Comparison of ENCODE assay signal across 19 cellular contexts in genomic region chr7:156927571-156928405, GRCh38. TPM values are rescaled to one million over a fixed set of nuclear protein-coding genes. Genes with fewer than 3 reads are reported as not detected.
DNase-seq lines count a peak whose midpoint lies in the region; ATAC-seq and TF ChIP-seq lines count a peak whose summit lies in the region.
"Had no signal": no experiment of that assay in that cellular context is flagged by ENCODE, and none has a peak within 500 bp of the region (broad histone marks: within the 10 kb centered on the region; RNA-seq: fewer than 3 reads in every experiment).

No MANE protein-coding gene starts in this region.

- TF ChIP-seq CTCF in SK-N-SH (IDR thresholded peaks at IDR 0.05), result no peak
- TF ChIP-seq CTCF in PC-3 (conservative IDR thresholded peaks at IDR 0.05; ENCODE audit: low read depth, low read length), result no peak
- no peak for TF ChIP-seq CTCF in fibroblast of mammary gland (conservative IDR thresholded peaks at IDR 0.05; ENCODE audit: control insufficient read depth, insufficient read depth, low read depth, low read length)
- no peak for TF ChIP-seq CTCF in Calu3 (IDR thresholded peaks at IDR 0.05; ENCODE audit: unreplicated experiment)

- H3K27ac ChIP-seq in SK-N-SH (ENCODE audit: low read depth in 2 of 2, low read length in 1 of 2) (no peak overlapping the region), PC-3 (ENCODE audit: low read length) (no peak overlapping the region)

- H4K20me1 ChIP-seq in SK-N-SH (ENCODE audit: insufficient read depth) (no peaks in the 10 kb centered on the region), PC-3 (ENCODE audit: low read length) (no peaks in the 10 kb centered on the region)

- POLR2A ChIA-PET in SK-N-SH (lab: Yijun Ruan, JAX), result no interaction called here
- POLR2A ChIA-PET in PC-3 (lab: Charles Lee; ENCODE audit: unreplicated experiment), result no interaction called here

- no peak overlapping the region for H3K27ac Mint-ChIP-seq in Calu3 (ENCODE audit: unreplicated experiment)
- H3K27ac Mint-ChIP-seq: brain, WTC11 had no signal

- intact Hi-C loops in PC-3 (cut with micrococcal nuclease), result no loop called here
- intact Hi-C loops in Calu3 (cut with micrococcal nuclease; ENCODE audit: unreplicated experiment), result no loop called here

- H3K4me1 ChIP-seq in SK-N-SH (ENCODE audit: control insufficient read depth in 1 of 2, insufficient read depth in 2 of 2, low read depth in 1 of 2, low read length in 1 of 2), result peaks cover 0 to 15% of the 10 kb centered on the region in 2 experiments; a peak in 1 of 4 replicates
- H3K4me1 ChIP-seq in PC-3 (ENCODE audit: insufficient read depth, low read length), result peaks cover 11% of the 10 kb centered on the region

- H3K36me3 Mint-ChIP-seq in Calu3 (ENCODE audit: insufficient read depth, unreplicated experiment), result no peaks in the 10 kb centered on the region
- H3K36me3 Mint-ChIP-seq: brain, WTC11 had no signal

- H3K4me1 Mint-ChIP-seq in Calu3 (ENCODE audit: low read depth, unreplicated experiment), result peaks cover 20% of the 10 kb centered on the region
- H3K4me1 Mint-ChIP-seq: brain had no signal

- H2AFZ ChIP-seq in SK-N-SH (ENCODE audit: low read depth), result no peak overlapping the region
- H2AFZ ChIP-seq in PC-3 (ENCODE audit: low read length), result no peak overlapping the region

- no peak overlapping the region for H3K4me2 ChIP-seq in SK-N-SH
- H3K4me2 ChIP-seq in PC-3 (ENCODE audit: low read length), result no peak overlapping the region

- no peaks in the 10 kb centered on the region for H3F3A ChIP-seq in SK-N-SH (replicated peaks; ENCODE audit: insufficient read depth)
- no peaks in the 10 kb centered on the region for H3F3A ChIP-seq in PC-3 (ENCODE audit: low read length, unreplicated experiment)

- no peak overlapping the region for H3K4me3 Mint-ChIP-seq in Calu3 (ENCODE audit: low read depth, unreplicated experiment)
- H3K4me3 Mint-ChIP-seq: brain, immature natural killer cell, WTC11 had no signal

- H3K9ac ChIP-seq in SK-N-SH (no peak overlapping the region), PC-3 (ENCODE audit: low read length) (no peak overlapping the region)

- no peak for DNase-seq in SK-N-SH
- no peak for DNase-seq in PC-3
- DNase-seq in fibroblast of mammary gland (ENCODE audit: low read depth), result peak; percentile 33
- peak; percentile 31 for DNase-seq in stromal cell of bone marrow (ENCODE audit: low read depth)
- no peak for DNase-seq in activated gamma-delta T cell (lab: John Stamatoyannopoulos, UW)
- DNase-seq in epidermal melanocyte (ENCODE audit: insufficient read length, low spot score), result no peak
- DNase-seq in Calu3, result no peak
- DNase-seq: activated naive CD4-positive, alpha-beta T cell treated with anti-CD3 and anti-CD28 coated beads, Interleukin-2, amount 50 U/mL, for 16 hours; foreskin melanocyte; HCEC 1CT; immature natural killer cell; midbrain; NCI-H2171; occipital lobe; OCI-M1; stimulated activated CD4-positive, alpha-beta T cell treated with anti-CD3 and anti-CD28 coated beads, Interleukin-15, amount 100 ng/mL, for 24 hours had no signal

- no peaks in the 10 kb centered on the region for H3K79me2 ChIP-seq in SK-N-SH (ENCODE audit: insufficient read depth)
- no peaks in the 10 kb centered on the region for H3K79me2 ChIP-seq in PC-3 (ENCODE audit: low read length)

- H3K9me3 ChIP-seq in SK-N-SH, result no peaks in the 10 kb centered on the region
- H3K9me3 ChIP-seq in PC-3 (ENCODE audit: low read length), result no peaks in the 10 kb centered on the region

- H3K9me2 ChIP-seq in SK-N-SH, result no peaks in the 10 kb centered on the region
- H3K9me2 ChIP-seq in PC-3 (replicated peaks; ENCODE audit: low read length), result no peaks in the 10 kb centered on the region

- H3K27me3 Mint-ChIP-seq in Calu3 (ENCODE audit: unreplicated experiment), result peaks cover 24% of the 10 kb centered on the region

- BruUV-seq in PC-3 (replicated peaks; lab: Mats Ljungman, UMichigan), result no TSS peak
- BruUV-seq in Calu3 (replicated peaks; lab: Mats Ljungman, UMichigan), result no TSS peak

- H3K4me3 ChIP-seq in SK-N-SH (ENCODE audit: low read depth in 2 of 2, low read length in 1 of 2) (no peak overlapping the region), PC-3 (ENCODE audit: low read length) (no peak overlapping the region), fibroblast of mammary gland (ENCODE audit: control insufficient read depth, low read depth, low read length) (no peak overlapping the region)

- no peaks in the 10 kb centered on the region for H3K9me3 Mint-ChIP-seq in Calu3 (ENCODE audit: low read depth, unreplicated experiment)
- H3K9me3 Mint-ChIP-seq: immature natural killer cell had no signal

- H3K27me3 ChIP-seq in SK-N-SH (ENCODE audit: insufficient read depth) (no peaks in the 10 kb centered on the region), PC-3 (ENCODE audit: low read length) (no peaks in the 10 kb centered on the region)

- CTCF ChIA-PET in SK-N-SH (lab: Yijun Ruan, JAX) (interaction anchor here (0.9 to 1.9 kb wide), 4 partner anchors 22 to 229 kb away, joined by 3 to 13 read pairs (median 3); partner anchors contain the start of gene NOM1), PC-3 (lab: Charles Lee) (no interaction called here), Calu3 (lab: Charles Lee) (no interaction called here)

- TF ChIP-seq EP300 in SK-N-SH (IDR thresholded peaks at IDR 0.05; ENCODE audit: borderline replicate concordance in 1 of 2, low read depth in 1 of 2, low read length in 1 of 2), result no peak

- WGBS in SK-N-SH (ENCODE audit: low lambda C conversion rate), result 62% methylated on average over 17 of the region's 17 CpGs

- no peak for TF ChIP-seq RAD21 in SK-N-SH (IDR thresholded peaks at IDR 0.05; ENCODE audit: low read length)

- ATAC-seq in SK-N-SH treated with all-trans-retinoic acid at 6 μM for 48 hours, result no peak
- peak; percentile 12; the same call in 1 of the 2 replicates for ATAC-seq in PC-3
- ATAC-seq: WTC11 had no signal

- H3K36me3 ChIP-seq in SK-N-SH (replicated peaks in 1 of 2; ENCODE audit: control insufficient read depth in 1 of 2, insufficient read depth in 2 of 2, low read length in 1 of 2) (no peaks in the 10 kb centered on the region), PC-3 (ENCODE audit: low read depth, low read length) (no peaks in the 10 kb centered on the region)

TF ChIP-seq in SK-N-SH, 30 proteins besides CTCF, POLR2A, EP300 and RAD21:
- no peak for TF ChIP-seq FOXJ3 (CRISPR knock-in tag; IDR thresholded peaks at IDR 0.05)
- no peak for TF ChIP-seq RFX5 (IDR thresholded peaks at IDR 0.05; ENCODE audit: low read length)
- TF ChIP-seq GATA2 (CRISPR knock-in tag; IDR thresholded peaks at IDR 0.05), result peak; percentile 47

TF ChIP-seq in SK-N-SH treated with all-trans-retinoic acid at 6 μM for 48 hours, 23 proteins besides CTCF, POLR2A, EP300 and RAD21:
- TF ChIP-seq ISL1 (CRISPR knock-in tag; IDR thresholded peaks at IDR 0.05) (no peak), OSR1 (CRISPR knock-in tag; IDR thresholded peaks at IDR 0.05) (no peak), PPARA (CRISPR knock-in tag; IDR thresholded peaks at IDR 0.05; ENCODE audit: borderline replicate concordance) (no peak), PATZ1 (CRISPR knock-in tag; IDR thresholded peaks at IDR 0.05; ENCODE audit: borderline replicate concordance) (no peak)

RNA-seq across cellular contexts. Expression of gene NOM1, which starts 21.7 kb away (rescaled TPM):
- polyA plus RNA-seq in SK-N-SH (2012; rRNA removed), result 18.1 and 21.2 TPM in 2 replicates
- 9.9 and 11.3 TPM in 2 replicates for polyA plus RNA-seq in SK-N-SH (2012; cell fraction: cytosol; rRNA removed)
- polyA plus RNA-seq in SK-N-SH (2012; cell fraction: nucleus; rRNA removed), result 53.1 and 72.3 TPM in 2 replicates
- total RNA-seq in PC-3 (2014; rRNA removed) (17.7 and 28.5 TPM in 2 replicates), Calu3 (2022) (32.9 and 35.1 TPM in 2 replicates)

RNA-seq across cellular contexts. Expression of gene LMBR1, which starts 34.8 kb away (rescaled TPM):
- 20.0 and 24.6 TPM in 2 replicates for polyA plus RNA-seq in SK-N-SH (2012; rRNA removed)
- polyA plus RNA-seq in SK-N-SH (2012; cell fraction: cytosol; rRNA removed), result 32.7 and 32.9 TPM in 2 replicates
- 30.9 and 50.9 TPM in 2 replicates for polyA plus RNA-seq in SK-N-SH (2012; cell fraction: nucleus; rRNA removed)
- 61.7 and 63.9 TPM in 2 replicates for total RNA-seq in PC-3 (2014; rRNA removed)
- 85.8 and 91.1 TPM in 2 replicates for total RNA-seq in Calu3 (2022)

Comparison
In these comparisons a context has a peak if more than half of its experiments do, and no peak if none do; other contexts are left out.
1. DNase-seq: peak in fibroblast of mammary gland (single experiment) and stromal cell of bone marrow (single experiment); none in SK-N-SH (single experiment), PC-3 (single experiment), activated gamma-delta T cell (single experiment), epidermal melanocyte (single experiment) and Calu3 (single experiment).